33 cellular contexts compared by ENCODE assay signal in genomic region chr7:8121243-8121642, GRCh38.
DNase-seq lines count a peak whose midpoint lies in the region; ATAC-seq, FAIRE-seq and TF ChIP-seq lines count a peak whose summit lies in the region.
"Had no signal": no experiment of that assay in that cellular context is flagged by ENCODE, and none has a peak within 500 bp of the region (broad histone marks: within the 10 kb centered on the region; RNA-seq: fewer than 3 reads in every experiment).

No MANE protein-coding gene starts in this region.

- no peak for DNase-seq in activated CD8-positive, alpha-beta memory T cell treated with anti-CD3 and anti-CD28 coated beads, Interleukin-2, amount 10 ng/mL, durations not matched to agents 7 days and 5 days
- DNase-seq in activated CD8-positive, alpha-beta memory T cell treated with anti-CD3 and anti-CD28 coated beads, Interleukin-2, amount 50 U/mL, for 48 hours: no peak
- DNase-seq in GM12878 (ENCODE audit: low read depth, low spot score): no peak
- peak; percentile 38 for DNase-seq in superior temporal gyrus (ENCODE audit: extremely low spot score)
- DNase-seq in NAMALWA (ENCODE audit: low spot score): no peak
- DNase-seq: ACHN; activated naive CD4-positive, alpha-beta T cell treated with anti-CD3 and anti-CD28 coated beads, Interleukin-2, amount 10 ng/mL, durations not matched to agents 7 days and 5 days; activated T-cell treated with anti-CD3 and anti-CD28 coated beads, Interleukin-2, amount 50 U/mL, for 1 hour; amygdala; DND-41; left cardiac atrium; mammary epithelial cell; NCI-H1105; NCI-H1930; NCI-H345; NCI-H748 treated with DMSO at 0.1 percent for 48 hours; nephron progenitor cell; ovary; retina; SIG-M5; stimulated activated CD4-positive, alpha-beta T cell treated with anti-CD3 and anti-CD28 coated beads, Interleukin-1b, Interleukin-23, amount 100 ng/mL, for 48 hours; stimulated activated CD8-positive, alpha-beta memory T cell treated with anti-CD3 and anti-CD28 coated beads, Interleukin-4, amount 100 ng/mL, for 48 hours; stomach had no signal

- WGBS in GM12878 (ENCODE audit: insufficient coverage, insufficient replicate concordance, low lambda C conversion rate, missing lambda C conversion rate): 20% methylated on average over 3 of the region's 3 CpGs

- no peak overlapping the region for H3K4me3 ChIP-seq in GM12878
- H3K4me3 ChIP-seq: ovary, smooth muscle cell, stomach, tibial nerve had no signal

- TF ChIP-seq EP300 in GM12878 (IDR thresholded peaks at IDR 0.05; ENCODE audit: borderline replicate concordance in 1 of 2, control insufficient read depth in 1 of 2, low read depth in 2 of 2, low read length in 2 of 2): no peak

- H3K9me3 ChIP-seq in GM12878 (replicated peaks; ENCODE audit: control insufficient read depth, insufficient read depth, low read length): no peaks in the 10 kb centered on the region
- H3K9me3 ChIP-seq: ovary, stomach, tibial nerve had no signal

- peaks cover 18% of the 10 kb centered on the region for H3K36me3 Mint-ChIP-seq in activated CD8-positive, alpha-beta memory T cell treated with anti-CD3 and anti-CD28 coated beads, Interleukin-2, amount 10 ng/mL, durations not matched to agents 7 days and 5 days
- H3K36me3 Mint-ChIP-seq: IgD-negative memory B cell had no signal

- TF ChIP-seq RAD21 in GM12878 (IDR thresholded peaks at IDR 0.05; ENCODE audit: insufficient read depth, low read depth, low read length): no peak

- H3K4me1 Mint-ChIP-seq in activated CD8-positive, alpha-beta memory T cell treated with anti-CD3 and anti-CD28 coated beads, Interleukin-2, amount 10 ng/mL, durations not matched to agents 7 days and 5 days: peaks cover 71% of the 10 kb centered on the region
- H3K4me1 Mint-ChIP-seq: nephron progenitor cell had no signal

- H3K4me3 Mint-ChIP-seq in activated CD8-positive, alpha-beta memory T cell treated with anti-CD3 and anti-CD28 coated beads, Interleukin-2, amount 10 ng/mL, durations not matched to agents 7 days and 5 days: no peak overlapping the region
- H3K4me3 Mint-ChIP-seq: activated naive CD4-positive, alpha-beta T cell treated with anti-CD3 and anti-CD28 coated beads, Interleukin-2, amount 10 ng/mL, durations not matched to agents 7 days and 5 days; dendritic cell treated with granulocyte-macrophage colony-stimulating factor and Interleukin-4, amounts not matched to agents 40 ng/mL and 50 ng/mL, for 4 days; IgD-negative memory B cell; nephron progenitor cell had no signal

- POLR2A ChIA-PET in GM12878 (lab: Charles Lee): interaction anchor here (1.0 to 14.7 kb wide), 4 partner anchors 9 to 91 kb away, joined by 3 to 133 read pairs (median 8); no protein-coding TSS in a partner anchor

- H3K4me1 ChIP-seq in GM12878 (ENCODE audit: control insufficient read depth, insufficient read depth, low read length): peaks cover 41% of the 10 kb centered on the region

- H2AFZ ChIP-seq in GM12878 (ENCODE audit: control insufficient read depth, low read depth, low read length): peak overlapping the region; percentile 27

- ATAC-seq in activated CD8-positive, alpha-beta memory T cell treated with anti-CD3 and anti-CD28 coated beads, Interleukin-2, amount 10 ng/mL, durations not matched to agents 7 days and 5 days: no peak
- ATAC-seq in GM12878 (no peak), HG03045 (IDR thresholded peaks at IDR 0.05; ENCODE audit: unreplicated experiment) (no peak)

- FAIRE-seq in GM12878 (lab: Jason Lieb, UNC): no peak
- FAIRE-seq: endometrium, frontal cortex, RCC 7860, TTC549 had no signal

- H3K27me3 ChIP-seq in GM12878 (replicated peaks in 1 of 2; ENCODE audit: control insufficient read depth in 2 of 2, insufficient read depth in 2 of 2, low read length in 1 of 2): no peaks in the 10 kb centered on the region
- H3K27me3 ChIP-seq: ovary, stomach, tibial nerve had no signal

- H3K4me2 ChIP-seq in GM12878 (ENCODE audit: control insufficient read depth, insufficient read depth): peak overlapping the region; percentile 39; the same call in 1 of the 2 replicates
- H3K4me2 ChIP-seq: smooth muscle cell had no signal

- SMC1A ChIA-PET in GM12878 (lab: Charles Lee; ENCODE audit: uncharacterized antibody, unreplicated experiment): interaction anchor here (0.8 to 12.5 kb wide), 10 partner anchors 11 to 440 kb away, joined by 3 to 182 read pairs (median 4); no protein-coding TSS in a partner anchor

- intact Hi-C loops in GM12878 (cut with micrococcal nuclease; ENCODE audit: unreplicated experiment): no loop called here

- CTCF ChIA-PET in activated CD8-positive, alpha-beta memory T cell treated with anti-CD3 and anti-CD28 coated beads, Interleukin-2, amount 10 ng/mL, durations not matched to agents 7 days and 5 days (lab: Charles Lee): interaction anchor here (1.3 to 1.6 kb wide), 2 partner anchors 28 to 69 kb away, joined by 3 to 4 read pairs; no protein-coding TSS in a partner anchor
- CTCF ChIA-PET in GM12878 (lab: Yijun Ruan, JAX): interaction anchor here (1.1 to 1.2 kb wide), 6 partner anchors 10 to 440 kb away, joined by 3 to 5 read pairs (median 3); no protein-coding TSS in a partner anchor

- H4K20me1 ChIP-seq in GM12878 (ENCODE audit: control insufficient read depth, insufficient read depth): no peaks in the 10 kb centered on the region

- no peaks in the 10 kb centered on the region for H3K27me3 Mint-ChIP-seq in activated CD8-positive, alpha-beta memory T cell treated with anti-CD3 and anti-CD28 coated beads, Interleukin-2, amount 10 ng/mL, durations not matched to agents 7 days and 5 days
- H3K27me3 Mint-ChIP-seq: dendritic cell treated with granulocyte-macrophage colony-stimulating factor and Interleukin-4, amounts not matched to agents 40 ng/mL and 50 ng/mL, for 4 days; IgD-negative memory B cell had no signal

- TF ChIP-seq CTCF in GM12878 (IDR thresholded peaks at IDR 0.05 in 2 of 3, conservative IDR thresholded peaks at IDR 0.05 in 1 of 3; ENCODE audit: control insufficient read depth in 2 of 3, extremely low read depth in 1 of 3, insufficient read depth in 1 of 3, low read depth in 3 of 3, low read length in 3 of 3): no peak

- H3K27ac ChIP-seq in GM12878 (ENCODE audit: control insufficient read depth, insufficient read depth): peak overlapping the region; percentile 57
- H3K27ac ChIP-seq: ovary, stomach, tibial nerve had no signal

- BruUV-seq in GM12878 (replicated peaks; lab: Mats Ljungman, UMichigan): no TSS peak

- H3K36me3 ChIP-seq in GM12878 (ENCODE audit: control insufficient read depth in 2 of 2, insufficient read depth in 2 of 2, low read length in 1 of 2): no peaks in the 10 kb centered on the region
- H3K36me3 ChIP-seq: ovary, tibial nerve had no signal

- RAD21 ChIA-PET in GM12878 (lab: Charles Lee; ENCODE audit: unreplicated experiment): interaction anchor here (0.9 to 2.9 kb wide), 8 partner anchors 8 to 144 kb away, joined by 3 to 14 read pairs (median 6); no protein-coding TSS in a partner anchor

- TF ChIP-seq POLR2A in GM19099 (IDR thresholded peaks at IDR 0.05; ENCODE audit: extremely low read depth, insufficient read length, low read depth) (peak; percentile 27), GM12878 (IDR thresholded peaks at IDR 0.05; ENCODE audit: low read depth, low read length) (no peak)

- no peaks in the 10 kb centered on the region for H3K79me2 ChIP-seq in GM12878 (ENCODE audit: control insufficient read depth, insufficient read depth, low read length)

- in situ Hi-C loops in GM12878 (cut with MboI): no loop called here

- peak overlapping the region; percentile 62 for H3K27ac Mint-ChIP-seq in activated CD8-positive, alpha-beta memory T cell treated with anti-CD3 and anti-CD28 coated beads, Interleukin-2, amount 10 ng/mL, durations not matched to agents 7 days and 5 days
- H3K27ac Mint-ChIP-seq: dendritic cell treated with granulocyte-macrophage colony-stimulating factor and Interleukin-4, amounts not matched to agents 40 ng/mL and 50 ng/mL, for 4 days; nephron progenitor cell had no signal

- 0 out of 2 replicates have a peak overlapping the region, but pooled peaks have one; percentile 6 for H3K9ac ChIP-seq in GM12878 (ENCODE audit: control insufficient read depth, insufficient read depth, low read length)

- no peaks in the 10 kb centered on the region for H3K9me3 Mint-ChIP-seq in activated CD8-positive, alpha-beta memory T cell treated with anti-CD3 and anti-CD28 coated beads, Interleukin-2, amount 10 ng/mL, durations not matched to agents 7 days and 5 days (ENCODE audit: low read depth)
- H3K9me3 Mint-ChIP-seq: nephron progenitor cell had no signal

TF ChIP-seq in GM12878, 131 proteins besides CTCF, POLR2A, EP300 and RAD21 (continues in another document):
- TF ChIP-seq MEF2B (IDR thresholded peaks at IDR 0.05; ENCODE audit: partially characterized antibody, poor library complexity, severe bottlenecking): peak; percentile 17
- TF ChIP-seq IKZF1 (conservative IDR thresholded peaks at IDR 0.05): 0 out of 2 replicates have a peak, but pooled peaks have one; percentile 22
- no peak for TF ChIP-seq MAX (IDR thresholded peaks at IDR 0.05; ENCODE audit: low read depth, low read length)
- peak; percentile 39 to 43; a peak in 1 of 4 replicates for TF ChIP-seq IKZF2 (IDR thresholded peaks at IDR 0.05)
- no peak for TF ChIP-seq RAD51 (IDR thresholded peaks at IDR 0.05)
- TF ChIP-seq ZBTB11 (CRISPR knock-in tag; IDR thresholded peaks at IDR 0.05): no peak
